In the genomic region with DNA sequence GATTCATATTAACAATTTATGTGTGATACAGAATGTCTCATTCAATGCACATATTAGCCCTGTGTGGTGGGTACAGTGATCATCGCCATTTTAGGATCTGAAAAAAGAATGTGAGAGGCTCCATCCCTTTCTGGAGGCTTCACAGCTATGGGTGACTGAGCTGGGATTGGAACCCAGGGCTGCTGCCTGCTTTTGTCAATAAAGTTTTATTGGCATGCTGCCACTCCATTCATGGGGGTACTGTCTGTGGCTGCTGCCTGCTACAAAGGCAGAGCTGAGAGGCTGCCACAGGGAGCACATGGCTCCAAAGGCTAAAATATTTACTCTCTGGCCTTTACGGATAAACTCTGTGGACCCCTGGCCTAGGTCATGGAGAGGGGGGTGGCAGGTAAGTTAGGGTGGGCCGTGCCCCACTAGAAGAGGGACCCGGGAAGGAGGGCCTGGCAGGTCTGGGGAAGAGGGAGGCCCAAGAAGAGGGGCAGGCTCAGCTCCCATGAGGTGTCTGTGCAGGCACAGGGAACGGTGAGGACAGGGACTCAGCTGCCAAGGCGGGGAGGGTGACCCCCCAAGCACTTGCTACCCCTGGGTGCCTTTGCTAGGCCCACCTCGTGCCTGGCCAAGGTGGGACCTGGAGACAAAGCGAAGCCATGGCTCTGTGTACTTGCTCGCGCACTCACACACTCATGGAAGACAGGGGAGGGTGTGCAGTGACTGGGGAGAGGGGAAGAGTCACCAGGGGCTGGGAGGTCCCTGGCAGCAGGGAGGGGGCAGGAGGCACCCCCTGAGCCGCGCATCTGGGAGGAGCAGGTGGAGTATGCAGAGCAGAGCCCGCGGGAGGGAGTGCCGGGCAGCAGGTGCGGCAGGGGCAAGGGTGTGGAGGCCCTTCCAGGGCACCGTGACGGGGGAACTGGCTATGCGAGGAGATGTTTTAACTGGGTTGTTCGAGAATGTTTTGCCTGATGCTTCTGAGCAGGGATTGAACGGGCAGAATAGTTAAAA, we compare ENCODE assay signal across 18 cellular contexts.
"Had no signal": no experiment of that assay in that cellular context is flagged by ENCODE, and none has a peak within 500 bp of the region (broad histone marks: within the 10 kb centered on the region; RNA-seq: fewer than 3 reads in every experiment).

No MANE protein-coding gene starts in this region.

- H3K36me3 Mint-ChIP-seq: activated naive CD4-positive, alpha-beta T cell treated with anti-CD3 and anti-CD28 coated beads, Interleukin-2, amount 50 U/mL, for 24 hours had no signal

- H3K9me3 Mint-ChIP-seq: activated CD8-positive, alpha-beta T cell treated with anti-CD3 and anti-CD28 coated beads for 36 hours; activated naive CD4-positive, alpha-beta T cell treated with anti-CD3 and anti-CD28 coated beads, Interleukin-2, amount 50 U/mL, for 24 hours; activated T-cell treated with anti-CD3 and anti-CD28 coated beads, Interleukin-2, amount 50 U/mL, for 4 hours; nephron had no signal

- H3K36me3 ChIP-seq: adrenal gland, left lung, ovary, sigmoid colon, thyroid gland had no signal

- H3K27ac ChIP-seq: adrenal gland, left lung, ovary, sigmoid colon, thyroid gland had no signal

- H3K4me1 Mint-ChIP-seq: activated naive CD4-positive, alpha-beta T cell treated with anti-CD3 and anti-CD28 coated beads, Interleukin-2, amount 50 U/mL, for 24 hours had no signal

- H3K27ac Mint-ChIP-seq: activated CD8-positive, alpha-beta T cell treated with anti-CD3 and anti-CD28 coated beads for 36 hours; activated naive CD4-positive, alpha-beta T cell treated with anti-CD3 and anti-CD28 coated beads, Interleukin-2, amount 50 U/mL, for 24 hours; nephron; T-helper 17 cell had no signal

- ATAC-seq: activated CD8-positive, alpha-beta T cell treated with anti-CD3 and anti-CD28 coated beads for 36 hours; activated T-cell treated with anti-CD3 and anti-CD28 coated beads, Interleukin-2, amount 50 U/mL, for 4 hours; left lung; T-helper 17 cell had no signal

- H3K27me3 ChIP-seq: adrenal gland, left lung, ovary, sigmoid colon, thyroid gland had no signal

- FAIRE-seq: colon, endometrium, keratinocyte had no signal

- DNase-seq: activated CD4-positive, alpha-beta T cell treated with anti-CD3 and anti-CD28 coated beads for 4 hours; activated CD8-positive, alpha-beta T cell treated with anti-CD3 and anti-CD28 coated beads for 36 hours; activated effector memory CD4-positive, alpha-beta T cell treated with Interleukin-2 at 50 U/mL for 16 hours; activated T-cell treated with anti-CD3 and anti-CD28 coated beads, Interleukin-2, amount 50 U/mL, for 4 hours; adrenal gland; hippocampal formation; left lung; mesendoderm; ovary; sigmoid colon; stimulated activated CD4-positive, alpha-beta T cell treated with anti-CD3 and anti-CD28 coated beads, Interleukin-1b, Interleukin-23, amount 100 ng/mL, for 48 hours; T-helper 17 cell; thyroid gland had no signal

- H3K4me3 ChIP-seq: adrenal gland, left lung, ovary, sigmoid colon, thyroid gland had no signal

- H3K4me1 ChIP-seq: adrenal gland, left lung, sigmoid colon, thyroid gland had no signal

- H3K4me3 Mint-ChIP-seq: activated CD8-positive, alpha-beta T cell treated with anti-CD3 and anti-CD28 coated beads for 36 hours; activated naive CD4-positive, alpha-beta T cell treated with anti-CD3 and anti-CD28 coated beads, Interleukin-2, amount 50 U/mL, for 24 hours; activated T-cell treated with anti-CD3 and anti-CD28 coated beads, Interleukin-2, amount 50 U/mL, for 4 hours; nephron; T-helper 17 cell had no signal

- H3K9me3 ChIP-seq: adrenal gland, left lung, ovary, sigmoid colon, thyroid gland had no signal

- H3K27me3 Mint-ChIP-seq: activated CD8-positive, alpha-beta T cell treated with anti-CD3 and anti-CD28 coated beads for 36 hours; activated naive CD4-positive, alpha-beta T cell treated with anti-CD3 and anti-CD28 coated beads, Interleukin-2, amount 50 U/mL, for 24 hours had no signal
